31 cellular contexts compared by ENCODE assay signal in the genomic region with DNA sequence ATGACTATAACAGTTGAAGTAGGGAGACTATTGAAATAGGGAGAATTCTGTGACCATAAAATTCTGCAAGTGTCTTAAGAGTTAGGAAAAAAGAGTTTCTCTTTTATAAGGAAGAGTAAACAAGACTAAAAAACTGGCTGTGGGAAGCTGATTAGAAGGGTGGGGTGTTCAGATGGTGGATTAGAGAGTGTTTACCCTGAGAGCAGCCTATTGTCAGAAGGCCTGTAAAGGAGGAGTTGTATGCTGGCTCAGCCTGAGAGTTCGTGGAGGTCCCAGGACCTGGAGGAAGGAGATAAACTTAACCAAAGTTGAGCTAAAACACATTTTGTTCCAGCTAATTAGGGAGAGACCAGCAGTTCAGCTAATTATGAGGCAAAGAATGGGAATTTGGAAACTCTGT.
DNase-seq lines count a peak whose midpoint lies in the region; ATAC-seq and TF ChIP-seq lines count a peak whose summit lies in the region.
"Had no signal": no experiment of that assay in that cellular context is flagged by ENCODE, and none has a peak within 500 bp of the region (broad histone marks: within the 10 kb centered on the region; RNA-seq: fewer than 3 reads in every experiment).

No MANE protein-coding gene starts in this region.

- H3K27ac Mint-ChIP-seq in GM23338 (0 out of 2 replicates have a peak overlapping the region, but pooled peaks have one; percentile 36), WTC11 (no peak overlapping the region; the same call in 1 of the 2 replicates), nephron progenitor cell (peak overlapping the region; percentile 4)
- H3K27ac Mint-ChIP-seq: activated naive CD8-positive, alpha-beta T cell treated with anti-CD3 and anti-CD28 coated beads, Interleukin-2, amount 50 U/mL, for 24 hours; effector memory CD8-positive, alpha-beta T cell; naive thymus-derived CD4-positive, alpha-beta T cell; stimulated activated effector memory CD8-positive, alpha-beta T cell treated with anti-CD3 and anti-CD28 coated beads, Interleukin-12 subunit alpha, Interleukin-12 subunit beta, amount 100 ng/mL, for 72 hours; T-cell had no signal

- H3K4me3 ChIP-seq in GM23338 = no peak overlapping the region
- H3K4me3 ChIP-seq: cardiac muscle cell, colonic mucosa, esophagus muscularis mucosa, heart right ventricle, lower lobe of right lung, transverse colon had no signal

- ATAC-seq in GM23338 (peak; percentile 43; the same call in 1 of the 3 replicates), WTC11 (peak; percentile 69), HG02970 (IDR thresholded peaks at IDR 0.05; ENCODE audit: low FRiP score, unreplicated experiment) (no peak), GM18519 (IDR thresholded peaks at IDR 0.05; ENCODE audit: low FRiP score, unreplicated experiment) (no peak)
- ATAC-seq: activated naive CD8-positive, alpha-beta T cell treated with anti-CD3 and anti-CD28 coated beads, Interleukin-2, amount 50 U/mL, for 24 hours; effector memory CD8-positive, alpha-beta T cell; lower lobe of right lung; naive thymus-derived CD4-positive, alpha-beta T cell; stimulated activated effector memory CD8-positive, alpha-beta T cell treated with anti-CD3 and anti-CD28 coated beads, Interleukin-12 subunit alpha, Interleukin-12 subunit beta, amount 100 ng/mL, for 72 hours; T-cell had no signal

- H3K4me1 Mint-ChIP-seq in GM23338 (no peaks in the 10 kb centered on the region), WTC11 (no peaks in the 10 kb centered on the region), nephron progenitor cell (peaks cover 19% of the 10 kb centered on the region)
- H3K4me1 Mint-ChIP-seq: activated naive CD8-positive, alpha-beta T cell treated with anti-CD3 and anti-CD28 coated beads, Interleukin-2, amount 50 U/mL, for 24 hours; naive thymus-derived CD4-positive, alpha-beta T cell; stimulated activated effector memory CD8-positive, alpha-beta T cell treated with anti-CD3 and anti-CD28 coated beads, Interleukin-12 subunit alpha, Interleukin-12 subunit beta, amount 100 ng/mL, for 72 hours; T-cell had no signal

- H2AFZ ChIP-seq in GM23338 = peak overlapping the region; percentile 78; the same call in 1 of the 2 replicates

- H3K27me3 Mint-ChIP-seq in GM23338 (ENCODE audit: insufficient read depth, low read depth, poor library complexity) = no peaks in the 10 kb centered on the region
- H3K27me3 Mint-ChIP-seq in WTC11 (ENCODE audit: low read depth) = no peaks in the 10 kb centered on the region
- no peaks in the 10 kb centered on the region for H3K27me3 Mint-ChIP-seq in nephron progenitor cell (ENCODE audit: low read depth, poor library complexity)
- H3K27me3 Mint-ChIP-seq: activated naive CD8-positive, alpha-beta T cell treated with anti-CD3 and anti-CD28 coated beads, Interleukin-2, amount 50 U/mL, for 24 hours; effector memory CD8-positive, alpha-beta T cell; naive thymus-derived CD4-positive, alpha-beta T cell; T-cell had no signal

- H3K36me3 Mint-ChIP-seq in GM23338 (ENCODE audit: low read depth) (no peaks in the 10 kb centered on the region), WTC11 (no peaks in the 10 kb centered on the region), nephron progenitor cell (ENCODE audit: low read depth) (no peaks in the 10 kb centered on the region)
- H3K36me3 Mint-ChIP-seq: naive thymus-derived CD4-positive, alpha-beta T cell; stimulated activated effector memory CD8-positive, alpha-beta T cell treated with anti-CD3 and anti-CD28 coated beads, Interleukin-12 subunit alpha, Interleukin-12 subunit beta, amount 100 ng/mL, for 72 hours; T-cell had no signal

- CTCF ChIA-PET in WTC11 (lab: Charles Lee) = no interaction called here

- H3K4me3 Mint-ChIP-seq in GM23338 (no peak overlapping the region), WTC11 (no peak overlapping the region), nephron progenitor cell (no peak overlapping the region)
- H3K4me3 Mint-ChIP-seq: activated naive CD8-positive, alpha-beta T cell treated with anti-CD3 and anti-CD28 coated beads, Interleukin-2, amount 50 U/mL, for 24 hours; effector memory CD8-positive, alpha-beta T cell; naive thymus-derived CD4-positive, alpha-beta T cell; stimulated activated effector memory CD8-positive, alpha-beta T cell treated with anti-CD3 and anti-CD28 coated beads, Interleukin-12 subunit alpha, Interleukin-12 subunit beta, amount 100 ng/mL, for 72 hours; T-cell had no signal

- H3K4me2 ChIP-seq in GM23338 = no peak overlapping the region

- TF ChIP-seq CTCF in GM23338 (conservative IDR thresholded peaks at IDR 0.05; ENCODE audit: low read depth in 2 of 2) (no peak), WTC11 (IDR thresholded peaks at IDR 0.05) (no peak), nephron progenitor cell (IDR thresholded peaks at IDR 0.05) (no peak)

- no peaks in the 10 kb centered on the region for H3K36me3 ChIP-seq in GM23338 (ENCODE audit: insufficient read depth)
- H3K36me3 ChIP-seq: cardiac muscle cell, colonic mucosa, esophagus muscularis mucosa, heart right ventricle, lower lobe of right lung, transverse colon had no signal

- no peaks in the 10 kb centered on the region for H3K9me2 ChIP-seq in GM23338 (ENCODE audit: insufficient read depth)

- DNase-seq in GM23338 (ENCODE audit: low spot score) (no peak), NCI-H69 (lab: John Stamatoyannopoulos, UW) (peak; percentile 20), WTC11 (ENCODE audit: low spot score) (no peak), nephron progenitor cell (no peak)
- no peak for DNase-seq in stimulated activated CD4-positive, alpha-beta T cell treated with anti-CD3 and anti-CD28 coated beads, Interleukin-4, amount 100 ng/mL, for 24 hours
- DNase-seq: activated CD4-positive, alpha-beta T cell treated with anti-CD3 and anti-CD28 coated beads, Interleukin-2, amount 50 U/mL, for 4 hours; activated gamma-delta T cell treated with Interleukin-2 at 50 U/mL for 16 hours; activated naive CD8-positive, alpha-beta T cell treated with anti-CD3 and anti-CD28 coated beads, Interleukin-2, amount 50 U/mL, for 24 hours; activated T-cell treated with anti-CD3 and anti-CD28 coated beads, Interleukin-2, amount 50 U/mL, for 48 hours; colonic mucosa; DND-41; effector memory CD8-positive, alpha-beta T cell; foreskin fibroblast; heart right ventricle; kidney; lower lobe of right lung; midbrain; naive thymus-derived CD4-positive, alpha-beta T cell; NCI-H226; NCI-H526 treated with DMSO at 0.1 percent for 48 hours; occipital lobe; RPMI8226; stimulated activated CD4-positive, alpha-beta T cell treated with anti-CD3 and anti-CD28 coated beads, Interleukin-15, amount 100 ng/mL, for 24 hours; T-cell; transverse colon had no signal

- no peaks in the 10 kb centered on the region for H3F3A ChIP-seq in GM23338 (replicated peaks; ENCODE audit: low read depth)

- no peaks in the 10 kb centered on the region for H3K79me2 ChIP-seq in GM23338 (replicated peaks; ENCODE audit: insufficient read depth)

- POLR2A ChIA-PET in WTC11 (lab: Charles Lee) = no interaction called here

- H3K27me3 ChIP-seq in GM23338 (ENCODE audit: insufficient read depth) = no peaks in the 10 kb centered on the region
- H3K27me3 ChIP-seq: cardiac muscle cell, colonic mucosa, esophagus muscularis mucosa, heart right ventricle, transverse colon had no signal

- no peak overlapping the region for H3K27ac ChIP-seq in GM23338 (ENCODE audit: low read depth)
- H3K27ac ChIP-seq: C4-2B, cardiac muscle cell, colonic mucosa, esophagus muscularis mucosa, lower lobe of right lung, transverse colon had no signal

- H3K9me3 Mint-ChIP-seq in GM23338 (no peaks in the 10 kb centered on the region), WTC11 (peaks cover 4% of the 10 kb centered on the region), nephron progenitor cell (no peaks in the 10 kb centered on the region)
- H3K9me3 Mint-ChIP-seq: effector memory CD8-positive, alpha-beta T cell had no signal

- H4K20me1 ChIP-seq in GM23338 (replicated peaks; ENCODE audit: insufficient read depth) = no peaks in the 10 kb centered on the region

- no peaks in the 10 kb centered on the region for H3K4me1 ChIP-seq in GM23338 (ENCODE audit: insufficient read depth)
- H3K4me1 ChIP-seq: colonic mucosa, esophagus muscularis mucosa, heart right ventricle, lower lobe of right lung had no signal

TF ChIP-seq in WTC11, 78 proteins besides CTCF, POLR2A, EP300 and RAD21:
- TF ChIP-seq, protein P1, sequence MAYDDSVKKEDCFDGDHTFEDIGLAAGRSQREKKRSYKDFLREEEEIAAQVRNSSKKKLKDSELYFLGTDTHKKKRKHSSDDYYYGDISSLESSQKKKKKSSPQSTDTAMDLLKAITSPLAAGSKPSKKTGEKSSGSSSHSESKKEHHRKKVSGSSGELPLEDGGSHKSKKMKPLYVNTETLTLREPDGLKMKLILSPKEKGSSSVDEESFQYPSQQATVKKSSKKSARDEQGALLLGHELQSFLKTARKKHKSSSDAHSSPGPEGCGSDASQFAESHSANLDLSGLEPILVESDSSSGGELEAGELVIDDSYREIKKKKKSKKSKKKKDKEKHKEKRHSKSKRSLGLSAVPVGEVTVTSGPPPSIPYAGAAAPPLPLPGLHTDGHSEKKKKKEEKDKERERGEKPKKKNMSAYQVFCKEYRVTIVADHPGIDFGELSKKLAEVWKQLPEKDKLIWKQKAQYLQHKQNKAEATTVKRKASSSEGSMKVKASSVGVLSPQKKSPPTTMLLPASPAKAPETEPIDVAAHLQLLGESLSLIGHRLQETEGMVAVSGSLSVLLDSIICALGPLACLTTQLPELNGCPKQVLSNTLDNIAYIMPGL (CRISPR knock-in tag; IDR thresholded peaks at IDR 0.05) = no peak
- TF ChIP-seq CREM (CRISPR knock-in tag; IDR thresholded peaks at IDR 0.05) = no peak
- no peak for TF ChIP-seq TP53 (CRISPR knock-in tag; IDR thresholded peaks at IDR 0.05)
- TF ChIP-seq, protein P2, sequence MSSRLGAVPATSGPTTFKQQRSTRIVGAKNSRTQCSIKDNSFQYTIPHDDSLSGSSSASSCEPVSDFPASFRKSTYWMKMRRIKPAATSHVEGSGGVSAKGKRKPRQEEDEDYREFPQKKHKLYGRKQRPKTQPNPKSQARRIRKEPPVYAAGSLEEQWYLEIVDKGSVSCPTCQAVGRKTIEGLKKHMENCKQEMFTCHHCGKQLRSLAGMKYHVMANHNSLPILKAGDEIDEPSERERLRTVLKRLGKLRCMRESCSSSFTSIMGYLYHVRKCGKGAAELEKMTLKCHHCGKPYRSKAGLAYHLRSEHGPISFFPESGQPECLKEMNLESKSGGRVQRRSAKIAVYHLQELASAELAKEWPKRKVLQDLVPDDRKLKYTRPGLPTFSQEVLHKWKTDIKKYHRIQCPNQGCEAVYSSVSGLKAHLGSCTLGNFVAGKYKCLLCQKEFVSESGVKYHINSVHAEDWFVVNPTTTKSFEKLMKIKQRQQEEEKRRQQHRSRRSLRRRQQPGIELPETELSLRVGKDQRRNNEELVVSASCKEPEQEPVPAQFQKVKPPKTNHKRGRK (CRISPR knock-in tag; IDR thresholded peaks at IDR 0.05; ENCODE audit: borderline replicate concordance) = no peak
- no peak for TF ChIP-seq ESRRA (CRISPR knock-in tag; IDR thresholded peaks at IDR 0.05; ENCODE audit: borderline replicate concordance)
- no peak for TF ChIP-seq MYBL2 (CRISPR knock-in tag; IDR thresholded peaks at IDR 0.05)
TF ChIP-seq in WTC11: peak in this region for 0.

Comparison
In these comparisons a context has a peak if more than half of its experiments do, and no peak if none do; other contexts are left out.
1. ATAC-seq: peak in GM23338 (single experiment) and WTC11 (single experiment); none in HG02970 (single experiment) and GM18519 (single experiment).